Comparison of ENCODE assay signal across 1 cellular context in the genomic region with DNA sequence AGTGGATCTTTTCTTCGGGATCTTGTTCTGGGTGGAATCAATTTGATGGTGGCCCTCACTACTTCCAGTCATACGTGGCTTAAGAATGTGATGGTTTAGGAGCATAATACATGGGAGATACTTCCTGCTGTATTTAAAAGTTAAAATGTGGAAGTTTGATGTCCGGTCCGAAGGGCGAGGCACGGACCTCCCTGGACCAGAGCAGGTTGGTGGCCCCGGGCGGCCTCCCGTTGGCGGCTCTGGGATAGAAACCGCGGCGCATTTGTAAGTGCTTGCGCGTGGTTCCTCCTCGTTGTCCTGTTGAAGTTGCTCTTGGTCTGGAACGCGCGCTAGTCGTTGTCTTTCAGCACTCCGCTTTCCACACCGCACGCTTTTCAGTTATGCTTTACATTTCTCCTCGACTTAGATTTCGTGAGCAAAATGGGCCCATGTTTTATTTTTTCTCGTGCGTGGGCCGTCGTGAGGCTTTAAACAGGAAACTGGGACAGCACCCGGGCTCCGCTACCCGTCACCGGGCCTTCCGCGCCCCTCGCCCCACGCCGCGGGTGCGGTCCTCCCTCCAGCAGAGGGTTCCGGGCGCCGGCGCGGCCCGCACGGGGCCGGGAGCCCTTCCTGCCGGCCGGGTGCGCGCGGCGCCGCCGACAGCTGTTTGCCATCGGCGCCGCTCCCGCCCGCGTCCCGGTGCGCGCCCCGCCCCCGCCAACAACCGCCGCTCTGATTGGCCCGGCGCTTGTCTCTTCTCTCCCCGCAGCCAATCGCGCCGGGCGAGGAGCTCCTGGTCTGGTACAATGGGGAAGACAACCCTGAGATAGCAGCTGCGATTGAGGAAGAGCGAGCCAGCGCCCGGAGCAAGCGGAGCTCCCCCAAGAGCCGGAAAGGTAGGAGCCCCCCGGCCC.
TF ChIP-seq lines count a peak whose summit lies in the region.

No MANE protein-coding gene starts in this region.

TF ChIP-seq in HepG2, 621 proteins besides CTCF, POLR2A, EP300 and RAD21 (continued from another document and continues in another):
- TF ChIP-seq, protein P1, sequence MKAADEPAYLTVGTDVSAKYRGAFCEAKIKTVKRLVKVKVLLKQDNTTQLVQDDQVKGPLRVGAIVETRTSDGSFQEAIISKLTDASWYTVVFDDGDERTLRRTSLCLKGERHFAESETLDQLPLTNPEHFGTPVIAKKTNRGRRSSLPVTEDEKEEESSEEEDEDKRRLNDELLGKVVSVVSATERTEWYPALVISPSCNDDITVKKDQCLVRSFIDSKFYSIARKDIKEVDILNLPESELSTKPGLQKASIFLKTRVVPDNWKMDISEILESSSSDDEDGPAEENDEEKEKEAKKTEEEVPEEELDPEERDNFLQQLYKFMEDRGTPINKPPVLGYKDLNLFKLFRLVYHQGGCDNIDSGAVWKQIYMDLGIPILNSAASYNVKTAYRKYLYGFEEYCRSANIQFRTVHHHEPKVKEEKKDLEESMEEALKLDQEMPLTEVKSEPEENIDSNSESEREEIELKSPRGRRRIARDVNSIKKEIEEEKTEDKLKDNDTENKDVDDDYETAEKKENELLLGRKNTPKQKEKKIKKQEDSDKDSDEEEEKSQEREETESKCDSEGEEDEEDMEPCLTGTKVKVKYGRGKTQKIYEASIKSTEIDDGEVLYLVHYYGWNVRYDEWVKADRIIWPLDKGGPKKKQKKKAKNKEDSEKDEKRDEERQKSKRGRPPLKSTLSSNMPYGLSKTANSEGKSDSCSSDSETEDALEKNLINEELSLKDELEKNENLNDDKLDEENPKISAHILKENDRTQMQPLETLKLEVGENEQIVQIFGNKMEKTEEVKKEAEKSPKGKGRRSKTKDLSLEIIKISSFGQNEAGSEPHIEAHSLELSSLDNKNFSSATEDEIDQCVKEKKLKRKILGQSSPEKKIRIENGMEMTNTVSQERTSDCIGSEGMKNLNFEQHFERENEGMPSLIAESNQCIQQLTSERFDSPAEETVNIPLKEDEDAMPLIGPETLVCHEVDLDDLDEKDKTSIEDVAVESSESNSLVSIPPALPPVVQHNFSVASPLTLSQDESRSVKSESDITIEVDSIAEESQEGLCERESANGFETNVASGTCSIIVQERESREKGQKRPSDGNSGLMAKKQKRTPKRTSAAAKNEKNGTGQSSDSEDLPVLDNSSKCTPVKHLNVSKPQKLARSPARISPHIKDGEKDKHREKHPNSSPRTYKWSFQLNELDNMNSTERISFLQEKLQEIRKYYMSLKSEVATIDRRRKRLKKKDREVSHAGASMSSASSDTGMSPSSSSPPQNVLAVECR (CRISPR knock-in tag; IDR thresholded peaks at IDR 0.05; ENCODE audit: borderline replicate concordance), result 0 out of 2 replicates have a peak, but pooled peaks have one; percentile 38
- TF ChIP-seq ZNF607 (CRISPR knock-in tag; IDR thresholded peaks at IDR 0.05; ENCODE audit: borderline replicate concordance), result peak; percentile 46; the same call in 1 of the 2 replicates
- TF ChIP-seq, protein P2, sequence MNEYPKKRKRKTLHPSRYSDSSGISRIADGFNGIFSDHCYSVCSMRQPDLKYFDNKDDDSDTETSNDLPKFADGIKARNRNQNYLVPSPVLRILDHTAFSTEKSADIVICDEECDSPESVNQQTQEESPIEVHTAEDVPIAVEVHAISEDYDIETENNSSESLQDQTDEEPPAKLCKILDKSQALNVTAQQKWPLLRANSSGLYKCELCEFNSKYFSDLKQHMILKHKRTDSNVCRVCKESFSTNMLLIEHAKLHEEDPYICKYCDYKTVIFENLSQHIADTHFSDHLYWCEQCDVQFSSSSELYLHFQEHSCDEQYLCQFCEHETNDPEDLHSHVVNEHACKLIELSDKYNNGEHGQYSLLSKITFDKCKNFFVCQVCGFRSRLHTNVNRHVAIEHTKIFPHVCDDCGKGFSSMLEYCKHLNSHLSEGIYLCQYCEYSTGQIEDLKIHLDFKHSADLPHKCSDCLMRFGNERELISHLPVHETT (CRISPR knock-in tag; conservative IDR thresholded peaks at IDR 0.05), result no peak
- TF ChIP-seq ZNF563 (CRISPR knock-in tag; IDR thresholded peaks at IDR 0.05), result peak; percentile 2; the same call in 1 of the 2 replicates
- TF ChIP-seq RBM39 (IDR thresholded peaks at IDR 0.05; ENCODE audit: low read depth, low read length, poor library complexity, severe bottlenecking), result no peak
- 0 out of 2 replicates have a peak, but pooled peaks have one; percentile 7 for TF ChIP-seq ARNT2 (CRISPR knock-in tag; IDR thresholded peaks at IDR 0.05; ENCODE audit: low read depth)
- TF ChIP-seq CHCHD3 (CRISPR knock-in tag; IDR thresholded peaks at IDR 0.05), result 0 out of 2 replicates have a peak, but pooled peaks have one; percentile 17
- TF ChIP-seq, protein P3, sequence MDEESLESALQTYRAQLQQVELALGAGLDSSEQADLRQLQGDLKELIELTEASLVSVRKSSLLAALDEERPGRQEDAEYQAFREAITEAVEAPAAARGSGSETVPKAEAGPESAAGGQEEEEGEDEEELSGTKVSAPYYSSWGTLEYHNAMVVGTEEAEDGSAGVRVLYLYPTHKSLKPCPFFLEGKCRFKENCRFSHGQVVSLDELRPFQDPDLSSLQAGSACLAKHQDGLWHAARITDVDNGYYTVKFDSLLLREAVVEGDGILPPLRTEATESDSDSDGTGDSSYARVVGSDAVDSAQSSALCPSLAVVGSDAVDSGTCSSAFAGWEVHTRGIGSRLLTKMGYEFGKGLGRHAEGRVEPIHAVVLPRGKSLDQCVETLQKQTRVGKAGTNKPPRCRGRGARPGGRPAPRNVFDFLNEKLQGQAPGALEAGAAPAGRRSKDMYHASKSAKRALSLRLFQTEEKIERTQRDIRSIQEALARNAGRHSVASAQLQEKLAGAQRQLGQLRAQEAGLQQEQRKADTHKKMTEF (CRISPR knock-in tag; IDR thresholded peaks at IDR 0.05), result peak; percentile 16; the same call in 1 of the 2 replicates
- TF ChIP-seq, protein P4, sequence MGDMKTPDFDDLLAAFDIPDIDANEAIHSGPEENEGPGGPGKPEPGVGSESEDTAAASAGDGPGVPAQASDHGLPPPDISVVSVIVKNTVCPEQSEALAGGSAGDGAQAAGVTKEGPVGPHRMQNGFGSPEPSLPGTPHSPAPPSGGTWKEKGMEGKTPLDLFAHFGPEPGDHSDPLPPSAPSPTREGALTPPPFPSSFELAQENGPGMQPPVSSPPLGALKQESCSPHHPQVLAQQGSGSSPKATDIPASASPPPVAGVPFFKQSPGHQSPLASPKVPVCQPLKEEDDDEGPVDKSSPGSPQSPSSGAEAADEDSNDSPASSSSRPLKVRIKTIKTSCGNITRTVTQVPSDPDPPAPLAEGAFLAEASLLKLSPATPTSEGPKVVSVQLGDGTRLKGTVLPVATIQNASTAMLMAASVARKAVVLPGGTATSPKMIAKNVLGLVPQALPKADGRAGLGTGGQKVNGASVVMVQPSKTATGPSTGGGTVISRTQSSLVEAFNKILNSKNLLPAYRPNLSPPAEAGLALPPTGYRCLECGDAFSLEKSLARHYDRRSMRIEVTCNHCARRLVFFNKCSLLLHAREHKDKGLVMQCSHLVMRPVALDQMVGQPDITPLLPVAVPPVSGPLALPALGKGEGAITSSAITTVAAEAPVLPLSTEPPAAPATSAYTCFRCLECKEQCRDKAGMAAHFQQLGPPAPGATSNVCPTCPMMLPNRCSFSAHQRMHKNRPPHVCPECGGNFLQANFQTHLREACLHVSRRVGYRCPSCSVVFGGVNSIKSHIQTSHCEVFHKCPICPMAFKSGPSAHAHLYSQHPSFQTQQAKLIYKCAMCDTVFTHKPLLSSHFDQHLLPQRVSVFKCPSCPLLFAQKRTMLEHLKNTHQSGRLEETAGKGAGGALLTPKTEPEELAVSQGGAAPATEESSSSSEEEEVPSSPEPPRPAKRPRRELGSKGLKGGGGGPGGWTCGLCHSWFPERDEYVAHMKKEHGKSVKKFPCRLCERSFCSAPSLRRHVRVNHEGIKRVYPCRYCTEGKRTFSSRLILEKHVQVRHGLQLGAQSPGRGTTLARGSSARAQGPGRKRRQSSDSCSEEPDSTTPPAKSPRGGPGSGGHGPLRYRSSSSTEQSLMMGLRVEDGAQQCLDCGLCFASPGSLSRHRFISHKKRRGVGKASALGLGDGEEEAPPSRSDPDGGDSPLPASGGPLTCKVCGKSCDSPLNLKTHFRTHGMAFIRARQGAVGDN (CRISPR knock-in tag; IDR thresholded peaks at IDR 0.05), result peak; percentile 57
- no peak for TF ChIP-seq ZNF713 (CRISPR knock-in tag; IDR thresholded peaks at IDR 0.05)
- peak; percentile 80 for TF ChIP-seq ZMYM4 (CRISPR knock-in tag; IDR thresholded peaks at IDR 0.05)
- peak; percentile 70 for TF ChIP-seq RBFOX2 (IDR thresholded peaks at IDR 0.05; ENCODE audit: low read depth, low read length)
- peak; percentile 24; the same call in 1 of the 2 replicates for TF ChIP-seq ERF (CRISPR knock-in tag; IDR thresholded peaks at IDR 0.05)
- TF ChIP-seq, protein P5, sequence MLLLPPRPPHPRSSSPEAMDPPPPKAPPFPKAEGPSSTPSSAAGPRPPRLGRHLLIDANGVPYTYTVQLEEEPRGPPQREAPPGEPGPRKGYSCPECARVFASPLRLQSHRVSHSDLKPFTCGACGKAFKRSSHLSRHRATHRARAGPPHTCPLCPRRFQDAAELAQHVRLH (CRISPR knock-in tag; IDR thresholded peaks at IDR 0.05; ENCODE audit: borderline replicate concordance, low read depth), result no peak
- TF ChIP-seq, protein P6, sequence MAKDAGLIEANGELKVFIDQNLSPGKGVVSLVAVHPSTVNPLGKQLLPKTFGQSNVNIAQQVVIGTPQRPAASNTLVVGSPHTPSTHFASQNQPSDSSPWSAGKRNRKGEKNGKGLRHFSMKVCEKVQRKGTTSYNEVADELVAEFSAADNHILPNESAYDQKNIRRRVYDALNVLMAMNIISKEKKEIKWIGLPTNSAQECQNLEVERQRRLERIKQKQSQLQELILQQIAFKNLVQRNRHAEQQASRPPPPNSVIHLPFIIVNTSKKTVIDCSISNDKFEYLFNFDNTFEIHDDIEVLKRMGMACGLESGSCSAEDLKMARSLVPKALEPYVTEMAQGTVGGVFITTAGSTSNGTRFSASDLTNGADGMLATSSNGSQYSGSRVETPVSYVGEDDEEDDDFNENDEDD (CRISPR knock-in tag; IDR thresholded peaks at IDR 0.05; ENCODE audit: borderline replicate concordance), result peak; percentile 65; the same call in 1 of the 2 replicates
- TF ChIP-seq SP1 (IDR thresholded peaks at IDR 0.05), result no peak
- peak; percentile 79 for TF ChIP-seq SP1 (CRISPR knock-in tag; IDR thresholded peaks at IDR 0.05)
- peak; percentile 61; the same call in 1 of the 2 replicates for TF ChIP-seq ETV6 (CRISPR knock-in tag; conservative IDR thresholded peaks at IDR 0.05)
- 0 out of 2 replicates have a peak, but pooled peaks have one; percentile 15 for TF ChIP-seq ZNF235 (CRISPR knock-in tag; IDR thresholded peaks at IDR 0.05; ENCODE audit: borderline replicate concordance)
- TF ChIP-seq ATM (IDR thresholded peaks at IDR 0.05; ENCODE audit: borderline replicate concordance), result no peak
- peak; percentile 82 for TF ChIP-seq SP4 (CRISPR knock-in tag; IDR thresholded peaks at IDR 0.05)
- peak; percentile 42; the same call in 1 of the 2 replicates for TF ChIP-seq KLF6 (CRISPR knock-in tag; IDR thresholded peaks at IDR 0.05)
- TF ChIP-seq, protein P7, sequence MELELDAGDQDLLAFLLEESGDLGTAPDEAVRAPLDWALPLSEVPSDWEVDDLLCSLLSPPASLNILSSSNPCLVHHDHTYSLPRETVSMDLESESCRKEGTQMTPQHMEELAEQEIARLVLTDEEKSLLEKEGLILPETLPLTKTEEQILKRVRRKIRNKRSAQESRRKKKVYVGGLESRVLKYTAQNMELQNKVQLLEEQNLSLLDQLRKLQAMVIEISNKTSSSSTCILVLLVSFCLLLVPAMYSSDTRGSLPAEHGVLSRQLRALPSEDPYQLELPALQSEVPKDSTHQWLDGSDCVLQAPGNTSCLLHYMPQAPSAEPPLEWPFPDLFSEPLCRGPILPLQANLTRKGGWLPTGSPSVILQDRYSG (CRISPR knock-in tag; IDR thresholded peaks at IDR 0.05), result 0 out of 2 replicates have a peak, but pooled peaks have one; percentile 36
- no peak for TF ChIP-seq HDAC6 (IDR thresholded peaks at IDR 0.05; ENCODE audit: low read depth, low read length)
- 0 out of 2 replicates have a peak, but pooled peaks have one; percentile 54 for TF ChIP-seq ZFY (CRISPR knock-in tag; IDR thresholded peaks at IDR 0.05)
- peak; percentile 74 for TF ChIP-seq ELF1 (CRISPR knock-in tag; IDR thresholded peaks at IDR 0.05)
- TF ChIP-seq NFYC (CRISPR knock-in tag; IDR thresholded peaks at IDR 0.05), result peak; percentile 88
- 0 out of 2 replicates have a peak, but pooled peaks have one; percentile 15 for TF ChIP-seq HNF4A (CRISPR knock-in tag; IDR thresholded peaks at IDR 0.05)
- peak; percentile 22; the same call in 1 of the 2 replicates for TF ChIP-seq CCDC6 (CRISPR knock-in tag; IDR thresholded peaks at IDR 0.05)
- peak; percentile 19; the same call in 1 of the 2 replicates for TF ChIP-seq SIN3A (IDR thresholded peaks at IDR 0.05; ENCODE audit: borderline replicate concordance, low read depth, low read length)
- peak; percentile 39; the same call in 1 of the 2 replicates for TF ChIP-seq KLF15 (CRISPR knock-in tag; IDR thresholded peaks at IDR 0.05; ENCODE audit: borderline replicate concordance)
- 0 out of 2 replicates have a peak, but pooled peaks have one; percentile 33 for TF ChIP-seq ZNF614 (CRISPR knock-in tag; IDR thresholded peaks at IDR 0.05; ENCODE audit: borderline replicate concordance)
- TF ChIP-seq ZNF263 (CRISPR knock-in tag; IDR thresholded peaks at IDR 0.05), result peak; percentile 49; the same call in 1 of the 2 replicates
- TF ChIP-seq SP5 (CRISPR knock-in tag; IDR thresholded peaks at IDR 0.05; ENCODE audit: borderline replicate concordance, low read depth), result 0 out of 2 replicates have a peak, but pooled peaks have one; percentile 32
- peak; percentile 53; the same call in 1 of the 2 replicates for TF ChIP-seq ZNF501 (CRISPR knock-in tag; IDR thresholded peaks at IDR 0.05)
- peak; percentile 26 for TF ChIP-seq HNRNPLL (IDR thresholded peaks at IDR 0.05; ENCODE audit: low read depth, low read length, poor library complexity, severe bottlenecking)
- TF ChIP-seq XRCC5 (optimal IDR thresholded peaks at IDR 0.05; ENCODE audit: low read length), result peak; percentile 14
- no peak for TF ChIP-seq ZSCAN30 (CRISPR knock-in tag; IDR thresholded peaks at IDR 0.05)
- TF ChIP-seq ZNF253 (CRISPR knock-in tag; IDR thresholded peaks at IDR 0.05; ENCODE audit: borderline replicate concordance), result 0 out of 2 replicates have a peak, but pooled peaks have one; percentile 29
- TF ChIP-seq ZNF768 (CRISPR knock-in tag; IDR thresholded peaks at IDR 0.05), result peak; percentile 20; the same call in 1 of the 2 replicates
- TF ChIP-seq PHF21A (CRISPR knock-in tag; IDR thresholded peaks at IDR 0.05), result no peak; the same call in 1 of the 2 replicates
- TF ChIP-seq ASH2L (IDR thresholded peaks at IDR 0.05; ENCODE audit: insufficient read length, low read depth, low read length), result peak; percentile 45
- TF ChIP-seq, protein P8, sequence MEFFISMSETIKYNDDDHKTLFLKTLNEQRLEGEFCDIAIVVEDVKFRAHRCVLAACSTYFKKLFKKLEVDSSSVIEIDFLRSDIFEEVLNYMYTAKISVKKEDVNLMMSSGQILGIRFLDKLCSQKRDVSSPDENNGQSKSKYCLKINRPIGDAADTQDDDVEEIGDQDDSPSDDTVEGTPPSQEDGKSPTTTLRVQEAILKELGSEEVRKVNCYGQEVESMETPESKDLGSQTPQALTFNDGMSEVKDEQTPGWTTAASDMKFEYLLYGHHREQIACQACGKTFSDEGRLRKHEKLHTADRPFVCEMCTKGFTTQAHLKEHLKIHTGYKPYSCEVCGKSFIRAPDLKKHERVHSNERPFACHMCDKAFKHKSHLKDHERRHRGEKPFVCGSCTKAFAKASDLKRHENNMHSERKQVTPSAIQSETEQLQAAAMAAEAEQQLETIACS (CRISPR knock-in tag; IDR thresholded peaks at IDR 0.05), result peak; percentile 68
- 0 out of 4 replicates have a peak, but pooled peaks of 1 of the 2 experiments have one; percentile 22 for TF ChIP-seq KLF16 (CRISPR knock-in tag; IDR thresholded peaks at IDR 0.05)
- TF ChIP-seq ZSCAN31 (CRISPR knock-in tag; IDR thresholded peaks at IDR 0.05; ENCODE audit: low read depth), result 0 out of 2 replicates have a peak, but pooled peaks have one; percentile 7
